ENCODE assay signal across 16 cellular contexts in genomic region chr6:40326689-40327404, GRCh38.
DNase-seq lines count a peak whose midpoint lies in the region; TF ChIP-seq lines count a peak whose summit lies in the region.
"Had no signal": no experiment of that assay in that cellular context is flagged by ENCODE, and none has a peak within 500 bp of the region (broad histone marks: within the 10 kb centered on the region; RNA-seq: fewer than 3 reads in every experiment).

No MANE protein-coding gene starts in this region.

- H3K36me3 Mint-ChIP-seq in nephron progenitor cell (ENCODE audit: low read depth), result no peaks in the 10 kb centered on the region
- H3K36me3 Mint-ChIP-seq in T-helper 2 cell treated with Interferon-gamma antibody and Interleukin-4, amounts not matched to agents 5 μg/mL and 100 μg/mL, for 36 hours (ENCODE audit: low read depth), result no peaks in the 10 kb centered on the region
- H3K36me3 Mint-ChIP-seq: mesothelial cell of epicardium had no signal

- peaks cover 42% of the 10 kb centered on the region for H3K4me1 Mint-ChIP-seq in nephron progenitor cell
- peaks cover 17% of the 10 kb centered on the region for H3K4me1 Mint-ChIP-seq in T-helper 2 cell treated with Interferon-gamma antibody and Interleukin-4, amounts not matched to agents 5 μg/mL and 100 μg/mL, for 36 hours (ENCODE audit: low read depth)
- H3K4me1 Mint-ChIP-seq: mesothelial cell of epicardium had no signal

- TF ChIP-seq CTCF in nephron progenitor cell (IDR thresholded peaks at IDR 0.05) (no peak), GM20000 (IDR thresholded peaks at IDR 0.05; ENCODE audit: extremely low read depth, missing control alignments) (no peak)

- H3K27me3 Mint-ChIP-seq in nephron progenitor cell (ENCODE audit: low read depth, poor library complexity), result peaks cover 77% of the 10 kb centered on the region
- H3K27me3 Mint-ChIP-seq in T-helper 2 cell treated with Interferon-gamma antibody and Interleukin-4, amounts not matched to agents 5 μg/mL and 100 μg/mL, for 36 hours (ENCODE audit: low read depth), result peaks cover 19% of the 10 kb centered on the region

- H3K4me3 Mint-ChIP-seq in nephron progenitor cell, result no peak overlapping the region
- no peak overlapping the region for H3K4me3 Mint-ChIP-seq in T-helper 2 cell treated with Interferon-gamma antibody and Interleukin-4, amounts not matched to agents 5 μg/mL and 100 μg/mL, for 36 hours
- H3K4me3 Mint-ChIP-seq: mesothelial cell of epicardium, T-helper 17 cell had no signal

- H3K27ac Mint-ChIP-seq in nephron progenitor cell, result peak overlapping the region; percentile 30
- H3K27ac Mint-ChIP-seq in T-helper 2 cell treated with Interferon-gamma antibody and Interleukin-4, amounts not matched to agents 5 μg/mL and 100 μg/mL, for 36 hours, result no peak overlapping the region
- H3K27ac Mint-ChIP-seq: mesothelial cell of epicardium, T-helper 17 cell had no signal

- DNase-seq in NCI-H82 (lab: John Stamatoyannopoulos, UW), result peak; percentile 23
- no peak for DNase-seq in NCI-H82 treated with DMSO at 0.1 percent for 48 hours (lab: John Stamatoyannopoulos, UW; ENCODE audit: unreplicated experiment)
- DNase-seq in NCI-H1417 treated with DMSO at 0.1 percent for 48 hours (lab: John Stamatoyannopoulos, UW), result peak; percentile 35
- peak; percentile 85 for DNase-seq in NCI-H69 (lab: John Stamatoyannopoulos, UW)
- DNase-seq in nephron progenitor cell, result no peak
- DNase-seq in T-helper 2 cell treated with Interferon-gamma antibody and Interleukin-4, amounts not matched to agents 5 μg/mL and 100 μg/mL, for 36 hours (ENCODE audit: low spot score), result no peak
- DNase-seq in inferior parietal cortex (ENCODE audit: extremely low spot score), result no peak
- DNase-seq in GM20000 (ENCODE audit: low spot score), result no peak
- DNase-seq: ACHN; activated CD4-positive, alpha-beta T cell treated with anti-CD3 and anti-CD28 coated beads for 4 hours; activated T-cell treated with anti-CD3 and anti-CD28 coated beads, Interleukin-2, amount 50 U/mL, for 1 hour; Caco-2; cerebellar nuclear complex; MM.1S; T-helper 17 cell had no signal

- no peaks in the 10 kb centered on the region for H3K9me3 Mint-ChIP-seq in nephron progenitor cell
- H3K9me3 Mint-ChIP-seq in T-helper 2 cell treated with Interferon-gamma antibody and Interleukin-4, amounts not matched to agents 5 μg/mL and 100 μg/mL, for 36 hours, result no peaks in the 10 kb centered on the region
- H3K9me3 Mint-ChIP-seq: mesothelial cell of epicardium had no signal

Comparison
In these comparisons a context has a peak if more than half of its experiments do, and no peak if none do; other contexts are left out.
1. DNase-seq: peak in NCI-H82 (single experiment), NCI-H1417 treated with DMSO at 0.1 percent for 48 hours (single experiment) and NCI-H69 (single experiment); none in NCI-H82 treated with DMSO at 0.1 percent for 48 hours (single experiment), nephron progenitor cell (single experiment), T-helper 2 cell treated with Interferon-gamma antibody and Interleukin-4, amounts not matched to agents 5 μg/mL and 100 μg/mL, for 36 hours (single experiment), inferior parietal cortex (single experiment) and GM20000 (single experiment).